ENCODE assay signal across 26 cellular contexts in the genomic region with DNA sequence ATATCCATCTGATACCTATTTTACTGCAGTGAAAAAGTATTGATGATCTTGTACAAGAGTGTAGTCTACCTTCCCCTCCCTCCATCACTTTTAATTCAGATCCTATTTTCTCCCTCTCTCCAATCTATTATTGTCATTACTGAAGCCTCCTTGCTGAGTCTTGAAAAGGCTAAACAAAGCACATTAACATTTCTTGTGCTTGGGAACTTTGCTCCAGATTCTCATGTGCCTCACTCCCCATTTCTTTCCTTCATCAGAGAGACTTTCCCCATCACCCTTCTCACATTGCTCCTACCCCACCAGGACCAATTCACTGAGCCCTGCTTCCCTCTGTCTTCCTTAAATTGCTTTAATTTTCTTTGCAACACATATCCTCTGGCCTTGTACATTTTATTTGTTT.
"Had no signal": no experiment of that assay in that cellular context is flagged by ENCODE, and none has a peak within 500 bp of the region (broad histone marks: within the 10 kb centered on the region; RNA-seq: fewer than 3 reads in every experiment).

No MANE protein-coding gene starts in this region.

- H3K4me3 ChIP-seq: breast epithelium, heart left ventricle, right atrium auricular region, smooth muscle cell, thyroid gland, upper lobe of left lung had no signal

- H3K4me1 ChIP-seq: breast epithelium, heart left ventricle, right atrium auricular region, thyroid gland, upper lobe of left lung had no signal

- ATAC-seq: activated CD8-positive, alpha-beta memory T cell treated with anti-CD3 and anti-CD28 coated beads, Interleukin-2, amount 10 ng/mL, durations not matched to agents 7 days and 5 days; activated CD8-positive, alpha-beta T cell treated with anti-CD3 and anti-CD28 coated beads, Interleukin-2, amount 10 ng/mL, durations not matched to agents 7 days and 5 days; activated naive CD8-positive, alpha-beta T cell treated with anti-CD3 and anti-CD28 coated beads, Interleukin-2, amount 50 U/mL, for 24 hours; esophagus mucosa; heart left ventricle; naive thymus-derived CD4-positive, alpha-beta T cell; stimulated activated memory B cell treated with anti-CD40 and anti-IgM and Interleukin-4, amounts not matched to agents 10 μg/mL and 1 μg/mL and 100 μg/mL, for 72 hours; stimulated activated naive CD8-positive, alpha-beta T cell treated with anti-CD3 and anti-CD28 coated beads, Interleukin-15, amount 100 ng/mL, for 72 hours had no signal

- H3K27ac ChIP-seq: breast epithelium, heart left ventricle, right atrium auricular region, thyroid gland, upper lobe of left lung had no signal

- H3K4me2 ChIP-seq: smooth muscle cell had no signal

- H3K27me3 ChIP-seq: breast epithelium, heart left ventricle, right atrium auricular region, thyroid gland, upper lobe of left lung had no signal

- H3K36me3 ChIP-seq: breast epithelium, heart left ventricle, right atrium auricular region, thyroid gland, upper lobe of left lung had no signal

- H3K9me3 ChIP-seq: heart left ventricle, right atrium auricular region, thyroid gland, upper lobe of left lung had no signal

- DNase-seq: activated B cell treated with CpG ODN at 0.5 μM for 24 hours; activated CD4-positive, alpha-beta T cell treated with anti-CD3 and anti-CD28 coated beads, Interleukin-2, amount 50 U/mL, for 1 hour; activated CD8-positive, alpha-beta memory T cell treated with anti-CD3 and anti-CD28 coated beads, Interleukin-2, amount 10 ng/mL, durations not matched to agents 7 days and 5 days; activated CD8-positive, alpha-beta T cell treated with anti-CD3 and anti-CD28 coated beads, Interleukin-2, amount 10 ng/mL, durations not matched to agents 7 days and 5 days; activated naive CD8-positive, alpha-beta T cell treated with anti-CD3 and anti-CD28 coated beads, Interleukin-2, amount 50 U/mL, for 24 hours; activated T-cell treated with anti-CD3 and anti-CD28 coated beads, Interleukin-2, amount 50 U/mL, for 48 hours; central memory CD4-positive, alpha-beta T cell; endodermal cell; foreskin fibroblast; heart left ventricle; hypothalamus; midbrain; naive thymus-derived CD4-positive, alpha-beta T cell; stimulated activated CD4-positive, alpha-beta T cell treated with anti-CD3 and anti-CD28 coated beads, Interleukin-1b, Interleukin-23, amount 100 ng/mL, for 48 hours; stimulated activated CD4-positive, alpha-beta T cell treated with anti-CD3 and anti-CD28 coated beads, Interleukin-4, amount 100 ng/mL, for 4 hours; stimulated activated CD8-positive, alpha-beta memory T cell treated with anti-CD3 and anti-CD28 coated beads, Interleukin-4, amount 100 ng/mL, for 48 hours; stimulated activated naive CD8-positive, alpha-beta T cell treated with anti-CD3 and anti-CD28 coated beads, Interleukin-15, amount 100 ng/mL, for 72 hours; SW 1271; T1000; thyroid gland; upper lobe of left lung had no signal
